8 cellular contexts compared by ENCODE assay signal in genomic region chr14:63852271-63852816, GRCh38. TPM values are rescaled to one million over a fixed set of nuclear protein-coding genes. Genes with fewer than 3 reads are reported as not detected.
DNase-seq lines count a peak whose midpoint lies in the region; ATAC-seq and TF ChIP-seq lines count a peak whose summit lies in the region.

No MANE protein-coding gene starts in this region.

- H3K36me3 Mint-ChIP-seq in endothelial cell (ENCODE audit: low read depth, unreplicated experiment) = no peaks in the 10 kb centered on the region

- H3K9me3 ChIP-seq in HCT116 (ENCODE audit: control insufficient read depth in 1 of 2, insufficient read depth in 1 of 2, low read depth in 1 of 2, low read length in 2 of 2) = no peaks in the 10 kb centered on the region
- no peaks in the 10 kb centered on the region for H3K9me3 ChIP-seq in OCI-LY3 (ENCODE audit: insufficient read depth, low read length)

- H2AFZ ChIP-seq in HCT116 (ENCODE audit: low read depth, low read length, poor library complexity, severe bottlenecking) = peak overlapping the region; percentile 94
- peak overlapping the region; percentile 97 for H2AFZ ChIP-seq in OCI-LY3 (ENCODE audit: low read depth, low read length)

- H3K27ac ChIP-seq in HCT116 (ENCODE audit: low read depth, low read length) (peak overlapping the region; percentile 69), OCI-LY3 (ENCODE audit: low read length) (no peak overlapping the region)

- H3K4me2 ChIP-seq in HCT116 (ENCODE audit: low read length) (peak overlapping the region; percentile 89), OCI-LY3 (ENCODE audit: low read length) (peak overlapping the region; percentile 89)

- H3K4me3 Mint-ChIP-seq in endothelial cell (ENCODE audit: unreplicated experiment) = peak overlapping the region; percentile 88

- H3K79me2 ChIP-seq in HCT116 (ENCODE audit: insufficient read depth, low read length) = peaks cover 36% of the 10 kb centered on the region
- H3K79me2 ChIP-seq in OCI-LY3 (ENCODE audit: low read length) = no peaks in the 10 kb centered on the region

- TF ChIP-seq CTCF in HCT116 (IDR thresholded peaks at IDR 0.05 in 2 of 3, conservative IDR thresholded peaks at IDR 0.05 in 1 of 3; ENCODE audit: borderline replicate concordance in 1 of 3, insufficient read depth in 1 of 3, low read depth in 2 of 3, low read length in 2 of 3) (no peak), OCI-LY3 (IDR thresholded peaks at IDR 0.05; ENCODE audit: low read depth, low read length) (no peak), endothelial cell (IDR thresholded peaks at IDR 0.05; ENCODE audit: unreplicated experiment) (no peak), omental fat pad (IDR thresholded peaks at IDR 0.05) (no peak), GM20000 (IDR thresholded peaks at IDR 0.05; ENCODE audit: extremely low read depth, missing control alignments) (no peak)

- peaks cover 3 to 21% of the 10 kb centered on the region in 2 experiments; a peak in 3 of 4 replicates for H3K4me1 ChIP-seq in HCT116 (ENCODE audit: control insufficient read depth in 1 of 2, insufficient read depth in 2 of 2, low read length in 2 of 2)
- peaks cover 12% of the 10 kb centered on the region for H3K4me1 ChIP-seq in OCI-LY3 (ENCODE audit: low read length)

- H3K27me3 ChIP-seq in HCT116 (ENCODE audit: insufficient read depth, low read length) (no peaks in the 10 kb centered on the region), OCI-LY3 (ENCODE audit: low read depth, low read length) (no peaks in the 10 kb centered on the region)

- peaks cover 12% of the 10 kb centered on the region for H3K4me1 Mint-ChIP-seq in endothelial cell (ENCODE audit: unreplicated experiment)

- DNase-seq in DMS79 (lab: John Stamatoyannopoulos, UW) (peak; percentile 81), HCT116 (ENCODE audit: low read depth, low spot score) (no peak), endothelial cell (ENCODE audit: low spot score) (no peak), omental fat pad (ENCODE audit: low spot score) (no peak), NOMO-1 treated with DMSO at 0.1 percent for 48 hours (lab: John Stamatoyannopoulos, UW; ENCODE audit: unreplicated experiment) (no peak), mucosa of gallbladder (ENCODE audit: low spot score) (no peak), GM20000 (ENCODE audit: low spot score) (no peak)

- intact Hi-C loops in HCT116 (cut with micrococcal nuclease) = loop anchor here (5.0 kb wide), 1 partner anchor 210 kb away; the partner anchor contains the start of gene WDR89

- no peaks in the 10 kb centered on the region for H3K27me3 Mint-ChIP-seq in endothelial cell (ENCODE audit: unreplicated experiment)

- H3K9me2 ChIP-seq in HCT116 (ENCODE audit: insufficient read depth) = no peaks in the 10 kb centered on the region

- H3K9ac ChIP-seq in HCT116 (ENCODE audit: low read length) (peak overlapping the region; percentile 74), OCI-LY3 (ENCODE audit: low read length) (peak overlapping the region; percentile 70)

- no peaks in the 10 kb centered on the region for H3K9me3 Mint-ChIP-seq in endothelial cell (ENCODE audit: unreplicated experiment)

- H3K36me3 ChIP-seq in HCT116 (ENCODE audit: control insufficient read depth in 1 of 2, insufficient read depth in 2 of 2, low read length in 2 of 2) (no peaks in the 10 kb centered on the region), OCI-LY3 (replicated peaks; ENCODE audit: low read depth, low read length) (no peaks in the 10 kb centered on the region)

- CTCF ChIA-PET in HCT116 (lab: Charles Lee) = no interaction called here

- no peak for TF ChIP-seq POLR2A in HCT116 (IDR thresholded peaks at IDR 0.05; ENCODE audit: borderline replicate concordance, extremely low read depth, insufficient read depth, insufficient read length)

- POLR2A ChIA-PET in HCT116 (lab: Charles Lee) = no interaction called here

- H4K20me1 ChIP-seq in HCT116 (ENCODE audit: insufficient read depth) = no peaks in the 10 kb centered on the region
- no peaks in the 10 kb centered on the region for H4K20me1 ChIP-seq in OCI-LY3 (ENCODE audit: insufficient read depth, low read length)

- BruUV-seq in HCT116 (replicated peaks; lab: Mats Ljungman, UMichigan) = no TSS peak

- no peak overlapping the region for H3K27ac Mint-ChIP-seq in endothelial cell (ENCODE audit: unreplicated experiment)

- RAD21 ChIA-PET in HCT116 (lab: Charles Lee; ENCODE audit: low non-redundant PET in 1 of 2, low total read pairs in 2 of 2, uncharacterized antibody in 2 of 2, unreplicated experiment in 2 of 2) = no interaction called here

- peak; percentile 22 for ATAC-seq in HCT116
- peak; percentile 34 for ATAC-seq in omental fat pad (ENCODE audit: low FRiP score)

- TF ChIP-seq RAD21 in HCT116 (IDR thresholded peaks at IDR 0.05; ENCODE audit: low read depth) = no peak

- H3K4me3 ChIP-seq in HCT116 (replicated peaks in 1 of 2; ENCODE audit: low read depth in 1 of 2, low read length in 2 of 2) (peak overlapping the region; percentile 53 to 74), OCI-LY3 (ENCODE audit: low read length) (peak overlapping the region; percentile 83)

TF ChIP-seq in HCT116, 20 proteins besides CTCF, POLR2A, EP300 and RAD21:
- TF ChIP-seq SP1 (IDR thresholded peaks at IDR 0.05; ENCODE audit: low read depth) = no peak
- 0 out of 2 replicates have a peak, but pooled peaks have one; percentile 9 for TF ChIP-seq MAX (IDR thresholded peaks at IDR 0.05)

RNA-seq across cellular contexts. Expression of gene SYNE2, which starts 0.5 kb away (rescaled TPM):
- 28.8 TPM for total RNA-seq in HCT116 (2021; ENCODE audit: unreplicated experiment)
- 21.4 and 23.6 TPM in 2 replicates for polyA plus RNA-seq in HCT116 (2012)
- 35.9 TPM for total RNA-seq in endothelial cell (ENCODE audit: unreplicated experiment)
- total RNA-seq in omental fat pad = 100 to 1,000 TPM; 162 to 274 (median 207) TPM
- total RNA-seq in mucosa of gallbladder = 85.7 TPM
